Comparison of ENCODE assay signal across 12 cellular contexts in genomic region chr3:193903257-193903807, GRCh38.
"Had no signal": no experiment of that assay in that cellular context is flagged by ENCODE, and none has a peak within 500 bp of the region (broad histone marks: within the 10 kb centered on the region; RNA-seq: fewer than 3 reads in every experiment).

No MANE protein-coding gene starts in this region.

- H3K27ac ChIP-seq: pancreas, thoracic aorta, vagina had no signal

- H3K36me3 Mint-ChIP-seq: activated naive CD8-positive, alpha-beta T cell treated with anti-CD3 and anti-CD28 coated beads, Interleukin-2, amount 10 ng/mL, durations not matched to agents 7 days and 5 days; immature natural killer cell had no signal

- H3K9me3 ChIP-seq: pancreas, thoracic aorta, vagina had no signal

- H3K4me1 Mint-ChIP-seq: immature natural killer cell had no signal

- H3K36me3 ChIP-seq: pancreas, thoracic aorta, vagina had no signal

- FAIRE-seq: pancreas had no signal

- H3K4me3 ChIP-seq: pancreas, thoracic aorta, vagina had no signal

- H3K27ac Mint-ChIP-seq: activated naive CD8-positive, alpha-beta T cell treated with anti-CD3 and anti-CD28 coated beads, Interleukin-2, amount 10 ng/mL, durations not matched to agents 7 days and 5 days; immature natural killer cell had no signal

- H3K27me3 ChIP-seq: pancreas, vagina had no signal

- DNase-seq: activated naive CD4-positive, alpha-beta T cell; activated naive CD8-positive, alpha-beta T cell treated with anti-CD3 and anti-CD28 coated beads, Interleukin-2, amount 10 ng/mL, durations not matched to agents 7 days and 5 days; cortex of kidney; effector memory CD4-positive, alpha-beta T cell; foreskin melanocyte; head of caudate nucleus; immature natural killer cell; pancreas; stimulated activated CD4-positive, alpha-beta T cell treated with anti-CD3 and anti-CD28 coated beads, Interleukin-1b, Interleukin-23, amount 100 ng/mL, for 48 hours; T-helper 9 cell had no signal

- H3K4me1 ChIP-seq: pancreas had no signal

- H3K9me3 Mint-ChIP-seq: immature natural killer cell had no signal

- H3K4me3 Mint-ChIP-seq: activated naive CD8-positive, alpha-beta T cell treated with anti-CD3 and anti-CD28 coated beads, Interleukin-2, amount 10 ng/mL, durations not matched to agents 7 days and 5 days; immature natural killer cell had no signal
